ENCODE assay signal across 18 cellular contexts in the genomic region with DNA sequence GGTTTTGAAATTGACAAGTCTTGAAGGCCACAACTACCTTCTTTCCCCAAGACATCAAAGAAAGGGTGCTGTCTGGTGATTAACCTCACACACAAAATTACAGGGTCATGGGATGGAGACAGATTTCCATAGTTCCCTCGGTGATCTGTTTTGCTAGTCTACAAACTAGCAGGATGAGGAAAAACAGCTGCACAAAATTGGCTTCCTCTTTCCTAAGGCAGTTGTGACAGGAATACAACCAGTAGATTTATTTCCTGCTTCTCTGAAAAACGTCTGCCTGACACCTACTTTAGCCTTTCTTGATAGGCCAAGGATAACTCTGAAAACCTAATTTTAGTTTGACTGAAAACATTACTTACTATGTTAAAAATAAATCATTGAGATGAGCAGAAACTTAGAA. TPM values are rescaled to one million over a fixed set of nuclear protein-coding genes. Genes with fewer than 3 reads are reported as not detected.
"Had no signal": no experiment of that assay in that cellular context is flagged by ENCODE, and none has a peak within 500 bp of the region (broad histone marks: within the 10 kb centered on the region; RNA-seq: fewer than 3 reads in every experiment).

No MANE protein-coding gene starts in this region.

- H3K9me3 ChIP-seq: gastrocnemius medialis, left ventricle myocardium inferior, thyroid gland had no signal

- DNase-seq: activated CD4-positive, alpha-beta memory T cell treated with anti-CD3 and anti-CD28 coated beads, Interleukin-2, amount 10 ng/mL, durations not matched to agents 7 days and 5 days; activated CD4-positive, alpha-beta T cell treated with anti-CD3 and anti-CD28 coated beads for 48 hours; activated CD4-positive, CD25-positive, alpha-beta regulatory T cell; activated naive CD4-positive, alpha-beta T cell treated with anti-CD3 and anti-CD28 coated beads, Interleukin-2, amount 10 ng/mL, durations not matched to agents 7 days and 5 days; activated naive CD8-positive, alpha-beta T cell treated with anti-CD3 and anti-CD28 coated beads, Interleukin-2, amount 50 U/mL, for 24 hours; activated T-cell treated with anti-CD3 and anti-CD28 coated beads, Interleukin-2, amount 50 U/mL, for 24 hours; anterior cingulate cortex; brain microvascular endothelial cell; gastrocnemius medialis; head of caudate nucleus; left ventricle myocardium inferior; occipital lobe; stimulated activated CD4-positive, alpha-beta T cell treated with anti-CD3 and anti-CD28 coated beads, Interleukin-12 subunit alpha, Interleukin-12 subunit beta, amount 100 ng/mL, for 4 hours; stimulated activated CD4-positive, alpha-beta T cell treated with anti-CD3 and anti-CD28 coated beads, Interleukin-1b, Interleukin-23, amount 100 ng/mL, for 48 hours; stimulated activated naive CD4-positive, alpha-beta T cell treated with Interleukin-2 at 50 U/mL for 16 hours; thyroid gland had no signal

- H3K27me3 ChIP-seq: brain microvascular endothelial cell, gastrocnemius medialis, thyroid gland had no signal

- ATAC-seq: activated naive CD8-positive, alpha-beta T cell treated with anti-CD3 and anti-CD28 coated beads, Interleukin-2, amount 50 U/mL, for 24 hours; gastrocnemius medialis had no signal

- H3K4me3 ChIP-seq: coronary artery, gastrocnemius medialis, left ventricle myocardium inferior, thyroid gland had no signal

- H3K4me1 ChIP-seq: gastrocnemius medialis, left ventricle myocardium inferior, thyroid gland had no signal

- H3K36me3 ChIP-seq: brain microvascular endothelial cell, gastrocnemius medialis, left ventricle myocardium inferior, thyroid gland had no signal

- H3K27ac ChIP-seq: brain microvascular endothelial cell, coronary artery, gastrocnemius medialis, left ventricle myocardium inferior, thyroid gland had no signal

RNA-seq across cellular contexts. Expression of a gene that starts 39.6 kb away (rescaled TPM):
- total RNA-seq: activated CD4-positive, alpha-beta memory T cell treated with anti-CD3 and anti-CD28 coated beads, Interleukin-2, amount 10 ng/mL, durations not matched to agents 7 days and 5 days; kidney epithelial cell had no signal
